ENCODE assay signal across 22 cellular contexts in genomic region chr10:74981831-74982633, GRCh38.
A peak's percentile ranks its signal among the peaks of the same experiment; 100 is the strongest.
DNase-seq lines count a peak whose midpoint lies in the region; ATAC-seq lines count a peak whose summit lies in the region.
"Had no signal": no experiment of that assay in that cellular context is flagged by ENCODE, and none has a peak within 500 bp of the region (broad histone marks: within the 10 kb centered on the region; RNA-seq: fewer than 3 reads in every experiment).

No MANE protein-coding gene starts in this region.

- no peak overlapping the region for H2AFZ ChIP-seq in Karpas-422 (ENCODE audit: low read length)

- H3K4me1 Mint-ChIP-seq in activated T-helper 17 cell treated with anti-CD3 and anti-CD28 coated beads, Interleukin-2, amount 50 U/mL, for 72 hours: peaks cover 19% of the 10 kb centered on the region
- H3K4me1 Mint-ChIP-seq in natural killer cell treated with Interleukin-12 subunit alpha and Interleukin-12 subunit beta and Interleukin-15 and Interleukin-18, amount 100 ng/mL, for 72 hours (ENCODE audit: low read depth in 2 of 2): peaks cover 35 to 39% of the 10 kb centered on the region in 2 donors
- H3K4me1 Mint-ChIP-seq: WTC11 had no signal

- H3K9me3 Mint-ChIP-seq in activated T-helper 17 cell treated with anti-CD3 and anti-CD28 coated beads, Interleukin-2, amount 50 U/mL, for 72 hours: no peaks in the 10 kb centered on the region
- H3K9me3 Mint-ChIP-seq in natural killer cell treated with Interleukin-12 subunit alpha and Interleukin-12 subunit beta and Interleukin-15 and Interleukin-18, amount 100 ng/mL, for 72 hours: no peaks in the 10 kb centered on the region
- H3K9me3 Mint-ChIP-seq: naive thymus-derived CD8-positive, alpha-beta T cell; stimulated activated naive CD8-positive, alpha-beta T cell treated with anti-CD3 and anti-CD28 coated beads, Interleukin-15, amount 100 ng/mL, for 72 hours; WTC11 had no signal

- no peaks in the 10 kb centered on the region for H3K9me3 ChIP-seq in Karpas-422 (ENCODE audit: low read length)
- H3K9me3 ChIP-seq: BLaER1 treated with 17β-estradiol and CSF1 and Interleukin-3, amounts not matched to agents 10 nM and 100 nM had no signal

- H3K36me3 ChIP-seq in Karpas-422 (ENCODE audit: insufficient read depth, low read length): peaks cover 34% of the 10 kb centered on the region; the same call in 1 of the 2 replicates

- peaks cover 19% of the 10 kb centered on the region for H3K4me1 ChIP-seq in Karpas-422 (ENCODE audit: low read length)

- no peaks in the 10 kb centered on the region for H4K20me1 ChIP-seq in Karpas-422 (ENCODE audit: insufficient read depth, low read depth, low read length)
- H4K20me1 ChIP-seq: BLaER1 treated with 17β-estradiol and CSF1 and Interleukin-3, amounts not matched to agents 10 nM and 100 nM had no signal

- ATAC-seq in activated T-helper 17 cell treated with anti-CD3 and anti-CD28 coated beads, Interleukin-2, amount 50 U/mL, for 72 hours (replicated peaks): no peak
- ATAC-seq in natural killer cell treated with Interleukin-12 subunit alpha and Interleukin-12 subunit beta and Interleukin-15 and Interleukin-18, amount 100 ng/mL, for 72 hours: no peak
- ATAC-seq: naive thymus-derived CD8-positive, alpha-beta T cell; stimulated activated naive CD8-positive, alpha-beta T cell treated with anti-CD3 and anti-CD28 coated beads, Interleukin-15, amount 100 ng/mL, for 72 hours; T-helper 17 cell; WTC11 had no signal

- H3K27me3 Mint-ChIP-seq in activated T-helper 17 cell treated with anti-CD3 and anti-CD28 coated beads, Interleukin-2, amount 50 U/mL, for 72 hours: no peaks in the 10 kb centered on the region
- H3K27me3 Mint-ChIP-seq in natural killer cell treated with Interleukin-12 subunit alpha and Interleukin-12 subunit beta and Interleukin-15 and Interleukin-18, amount 100 ng/mL, for 72 hours: no peaks in the 10 kb centered on the region
- H3K27me3 Mint-ChIP-seq: naive thymus-derived CD8-positive, alpha-beta T cell; stimulated activated naive CD8-positive, alpha-beta T cell treated with anti-CD3 and anti-CD28 coated beads, Interleukin-15, amount 100 ng/mL, for 72 hours; T-helper 17 cell had no signal

- no peak overlapping the region for H3K4me2 ChIP-seq in Karpas-422 (ENCODE audit: low read depth, low read length, poor library complexity, severe bottlenecking)
- H3K4me2 ChIP-seq: BLaER1 treated with 17β-estradiol and CSF1 and Interleukin-3, amounts not matched to agents 10 nM and 100 nM had no signal

- H3K36me3 Mint-ChIP-seq in activated T-helper 17 cell treated with anti-CD3 and anti-CD28 coated beads, Interleukin-2, amount 50 U/mL, for 72 hours (ENCODE audit: low read depth): peaks cover 69% of the 10 kb centered on the region
- H3K36me3 Mint-ChIP-seq in natural killer cell treated with Interleukin-12 subunit alpha and Interleukin-12 subunit beta and Interleukin-15 and Interleukin-18, amount 100 ng/mL, for 72 hours: peaks cover 11% of the 10 kb centered on the region

- peaks cover 14% of the 10 kb centered on the region for H3K79me2 ChIP-seq in Karpas-422 (ENCODE audit: low read length)

- DNase-seq in NCI-H1694 treated with DMSO at 0.1 percent for 48 hours (lab: John Stamatoyannopoulos, UW): peak; percentile 23
- DNase-seq in NCI-H1694 (lab: John Stamatoyannopoulos, UW): no peak
- no peak for DNase-seq in Karpas-422
- no peak for DNase-seq in natural killer cell treated with Interleukin-12 subunit alpha and Interleukin-12 subunit beta and Interleukin-15 and Interleukin-18, amount 100 ng/mL, for 72 hours (ENCODE audit: low spot score)
- DNase-seq in GM03348 (ENCODE audit: low spot score): no peak
- DNase-seq in RPMI8226: no peak
- no peak for DNase-seq in EL
- DNase-seq: 8988T; activated gamma-delta T cell; dermis blood vessel endothelial cell; DMS53; Kasumi-1; naive thymus-derived CD8-positive, alpha-beta T cell; NCI-H2081 treated with DMSO at 0.1 percent for 48 hours; NK-92 treated with Interleukin-12 subunit alpha and Interleukin-12 subunit beta, amount 100 ng/mL, for 24 hours; SHP77; stimulated activated naive CD8-positive, alpha-beta T cell treated with anti-CD3 and anti-CD28 coated beads, Interleukin-15, amount 100 ng/mL, for 72 hours; T-helper 17 cell had no signal

- no peak overlapping the region for H3K9ac ChIP-seq in Karpas-422 (ENCODE audit: low read length)
- H3K9ac ChIP-seq: BLaER1 treated with 17β-estradiol and CSF1 and Interleukin-3, amounts not matched to agents 10 nM and 100 nM had no signal

- no peak overlapping the region for H3K4me3 Mint-ChIP-seq in activated T-helper 17 cell treated with anti-CD3 and anti-CD28 coated beads, Interleukin-2, amount 50 U/mL, for 72 hours
- no peak overlapping the region for H3K4me3 Mint-ChIP-seq in natural killer cell treated with Interleukin-12 subunit alpha and Interleukin-12 subunit beta and Interleukin-15 and Interleukin-18, amount 100 ng/mL, for 72 hours
- H3K4me3 Mint-ChIP-seq: naive thymus-derived CD8-positive, alpha-beta T cell; stimulated activated naive CD8-positive, alpha-beta T cell treated with anti-CD3 and anti-CD28 coated beads, Interleukin-15, amount 100 ng/mL, for 72 hours; T-helper 17 cell; WTC11 had no signal

- H3K4me3 ChIP-seq in Karpas-422 (ENCODE audit: low read length): no peak overlapping the region
- H3K4me3 ChIP-seq: BLaER1 treated with 17β-estradiol and CSF1 and Interleukin-3, amounts not matched to agents 10 nM and 100 nM; lung had no signal

- peak overlapping the region; percentile 22 for H3K27ac Mint-ChIP-seq in activated T-helper 17 cell treated with anti-CD3 and anti-CD28 coated beads, Interleukin-2, amount 50 U/mL, for 72 hours
- H3K27ac Mint-ChIP-seq in natural killer cell treated with Interleukin-12 subunit alpha and Interleukin-12 subunit beta and Interleukin-15 and Interleukin-18, amount 100 ng/mL, for 72 hours: peak overlapping the region; percentile 14 to 23

- peak overlapping the region; percentile 26; the same call in 1 of the 2 replicates for H3K27ac ChIP-seq in Karpas-422 (ENCODE audit: low read length)
- H3K27ac ChIP-seq: BLaER1 treated with 17β-estradiol and CSF1 and Interleukin-3, amounts not matched to agents 10 nM and 100 nM had no signal

- no peaks in the 10 kb centered on the region for H3K9me2 ChIP-seq in Karpas-422 (replicated peaks; ENCODE audit: insufficient read depth, low read length)

- no peaks in the 10 kb centered on the region for H3K27me3 ChIP-seq in Karpas-422 (ENCODE audit: low read length)
- H3K27me3 ChIP-seq: BLaER1 treated with 17β-estradiol and CSF1 and Interleukin-3, amounts not matched to agents 10 nM and 100 nM had no signal
